ENCODE assay signal across 16 cellular contexts in the genomic region with DNA sequence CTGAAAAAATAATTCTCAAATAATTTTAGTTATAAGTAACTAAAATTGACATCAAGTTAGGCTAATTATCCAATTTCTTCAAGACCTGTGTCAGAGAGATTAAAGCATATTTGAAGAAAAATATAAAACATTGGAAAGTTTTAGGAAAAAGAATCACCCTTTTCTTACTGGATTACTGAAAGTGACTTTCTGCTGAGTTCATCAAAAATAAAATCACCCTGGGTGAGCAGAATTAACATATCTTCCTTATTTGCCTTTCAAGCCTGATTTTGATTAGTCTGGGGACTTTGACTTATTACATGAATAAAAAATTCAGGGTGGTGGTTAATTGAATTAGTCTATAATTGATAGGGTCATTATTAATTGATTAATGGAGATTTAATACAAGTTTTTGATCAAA.
DNase-seq lines count a peak whose midpoint lies in the region; ATAC-seq, FAIRE-seq and TF ChIP-seq lines count a peak whose summit lies in the region.
"Had no signal": no experiment of that assay in that cellular context is flagged by ENCODE, and none has a peak within 500 bp of the region (broad histone marks: within the 10 kb centered on the region; RNA-seq: fewer than 3 reads in every experiment).

No MANE protein-coding gene starts in this region.

- H4K20me1 ChIP-seq in SK-N-SH (ENCODE audit: insufficient read depth) (no peaks in the 10 kb centered on the region), K562 (replicated peaks; ENCODE audit: control insufficient read depth, insufficient read depth, low read length) (no peaks in the 10 kb centered on the region)
- H4K20me1 ChIP-seq: BLaER1 treated with 17β-estradiol and CSF1 and Interleukin-3, amounts not matched to agents 10 nM and 100 nM had no signal

- no peak overlapping the region for H3K4me2 ChIP-seq in SK-N-SH
- no peak overlapping the region for H3K4me2 ChIP-seq in K562 (ENCODE audit: insufficient read depth, low read length)
- H3K4me2 ChIP-seq: BLaER1 treated with 17β-estradiol and CSF1 and Interleukin-3, amounts not matched to agents 10 nM and 100 nM had no signal

- no peak for TF ChIP-seq RAD21 in SK-N-SH (IDR thresholded peaks at IDR 0.05; ENCODE audit: low read length)
- TF ChIP-seq RAD21 in K562 (CRISPR knock-in tag; conservative IDR thresholded peaks at IDR 0.05 in 1 of 2, IDR thresholded peaks at IDR 0.05 in 1 of 2) = no peak

- peaks cover 25% of the 10 kb centered on the region for H3K4me1 Mint-ChIP-seq in nephron progenitor cell
- H3K4me1 Mint-ChIP-seq: CD4-positive, CD25-positive, alpha-beta regulatory T cell had no signal

- H3K9me2 ChIP-seq in SK-N-SH = no peaks in the 10 kb centered on the region

- peak overlapping the region; percentile 32 for H3K27ac Mint-ChIP-seq in nephron progenitor cell
- H3K27ac Mint-ChIP-seq: CD4-positive, CD25-positive, alpha-beta regulatory T cell had no signal

- no peak overlapping the region for H3K4me3 Mint-ChIP-seq in nephron progenitor cell
- H3K4me3 Mint-ChIP-seq: CD4-positive, CD25-positive, alpha-beta regulatory T cell had no signal

- H3K27me3 ChIP-seq in SK-N-SH (ENCODE audit: insufficient read depth) (no peaks in the 10 kb centered on the region), K562 (ENCODE audit: control insufficient read depth in 2 of 2, insufficient read depth in 2 of 2, low read length in 2 of 2) (no peaks in the 10 kb centered on the region)
- H3K27me3 ChIP-seq: BLaER1 treated with 17β-estradiol and CSF1 and Interleukin-3, amounts not matched to agents 10 nM and 100 nM had no signal

- no peaks in the 10 kb centered on the region for H3K9me3 Mint-ChIP-seq in nephron progenitor cell

- H3K4me3 ChIP-seq in SK-N-SH (ENCODE audit: low read depth in 2 of 2, low read length in 1 of 2) (no peak overlapping the region), K562 (no peak overlapping the region)
- H3K4me3 ChIP-seq: BLaER1 treated with 17β-estradiol and CSF1 and Interleukin-3, amounts not matched to agents 10 nM and 100 nM had no signal

- TF ChIP-seq EP300 in SK-N-SH (IDR thresholded peaks at IDR 0.05; ENCODE audit: borderline replicate concordance in 1 of 2, low read depth in 1 of 2, low read length in 1 of 2) = no peak
- TF ChIP-seq EP300 in K562 (IDR thresholded peaks at IDR 0.05; ENCODE audit: low read length) = no peak

- H3K27ac ChIP-seq in SK-N-SH (ENCODE audit: low read depth in 2 of 2, low read length in 1 of 2) (peak overlapping the region; percentile 39 to 44; a peak in 2 of 4 replicates), K562 (ENCODE audit: extremely low read depth, low read depth, low read length) (no peak overlapping the region)
- H3K27ac ChIP-seq: 22Rv1; BLaER1 treated with 17β-estradiol and CSF1 and Interleukin-3, amounts not matched to agents 10 nM and 100 nM had no signal

- H3K9me1 ChIP-seq in K562 (ENCODE audit: control insufficient read depth, insufficient read depth, low read length) = no peaks in the 10 kb centered on the region

- H3K9me3 ChIP-seq in SK-N-SH = no peaks in the 10 kb centered on the region
- H3K9me3 ChIP-seq in K562 (replicated peaks; ENCODE audit: control insufficient read depth, insufficient read depth, low read depth, low read length) = no peaks in the 10 kb centered on the region
- H3K9me3 ChIP-seq: BLaER1 treated with 17β-estradiol and CSF1 and Interleukin-3, amounts not matched to agents 10 nM and 100 nM had no signal

- H3F3A ChIP-seq in SK-N-SH (replicated peaks; ENCODE audit: insufficient read depth) = peaks cover 13% of the 10 kb centered on the region

- TF ChIP-seq POLR2A in K562 (conservative IDR thresholded peaks at IDR 0.05) = no peak

- TF ChIP-seq CTCF in SK-N-SH (IDR thresholded peaks at IDR 0.05) (no peak), K562 (IDR thresholded peaks at IDR 0.05 in 2 of 3, conservative IDR thresholded peaks at IDR 0.05 in 1 of 3; ENCODE audit: insufficient read depth in 2 of 3, low read depth in 1 of 3, low read length in 3 of 3) (no peak), nephron progenitor cell (IDR thresholded peaks at IDR 0.05) (no peak)

- H3K4me1 ChIP-seq in SK-N-SH (ENCODE audit: control insufficient read depth in 1 of 2, insufficient read depth in 2 of 2, low read depth in 1 of 2, low read length in 1 of 2) (peaks cover 6 to 9% of the 10 kb centered on the region in 2 experiments; a peak in 3 of 4 replicates), K562 (replicated peaks in 1 of 2; ENCODE audit: control insufficient read depth in 2 of 2, insufficient read depth in 2 of 2, low read length in 2 of 2) (no peaks in the 10 kb centered on the region)
- H3K4me1 ChIP-seq: BLaER1 treated with 17β-estradiol and CSF1 and Interleukin-3, amounts not matched to agents 10 nM and 100 nM had no signal

- no peak overlapping the region for H3K9ac ChIP-seq in SK-N-SH
- H3K9ac ChIP-seq in K562 (ENCODE audit: insufficient read depth in 1 of 2, low read depth in 2 of 2, low read length in 2 of 2) = no peak overlapping the region
- H3K9ac ChIP-seq: BLaER1 treated with 17β-estradiol and CSF1 and Interleukin-3, amounts not matched to agents 10 nM and 100 nM had no signal

- H3K36me3 Mint-ChIP-seq in nephron progenitor cell (ENCODE audit: low read depth) = no peaks in the 10 kb centered on the region
- H3K36me3 Mint-ChIP-seq: CD4-positive, CD25-positive, alpha-beta regulatory T cell had no signal

- intact Hi-C loops in K562 (cut with micrococcal nuclease) = no loop called here

- POLR2A ChIA-PET in SK-N-SH (lab: Yijun Ruan, JAX) = no interaction called here
- POLR2A ChIA-PET in K562 (lab: Yijun Ruan, JAX) = no interaction called here

- no peak for FAIRE-seq in K562 (lab: Jason Lieb, UNC)
- FAIRE-seq: GM19239, HTR-8/SVneo had no signal

- H3K27me3 Mint-ChIP-seq in nephron progenitor cell (ENCODE audit: low read depth, poor library complexity) = no peaks in the 10 kb centered on the region
- H3K27me3 Mint-ChIP-seq: CD4-positive, CD25-positive, alpha-beta regulatory T cell had no signal

- no peaks in the 10 kb centered on the region for H3K36me3 ChIP-seq in SK-N-SH (replicated peaks in 1 of 2; ENCODE audit: control insufficient read depth in 1 of 2, insufficient read depth in 2 of 2, low read length in 1 of 2)
- H3K36me3 ChIP-seq in K562 (ENCODE audit: control insufficient read depth, insufficient read depth, low read length) = no peaks in the 10 kb centered on the region
- H3K36me3 ChIP-seq: BLaER1 treated with 17β-estradiol and CSF1 and Interleukin-3, amounts not matched to agents 10 nM and 100 nM had no signal

- H3K79me2 ChIP-seq in SK-N-SH (ENCODE audit: insufficient read depth) (no peaks in the 10 kb centered on the region), K562 (ENCODE audit: control insufficient read depth, insufficient read depth, low read length) (no peaks in the 10 kb centered on the region)

- no peak for ATAC-seq in SK-N-SH treated with all-trans-retinoic acid at 6 μM for 48 hours
- ATAC-seq in K562 = no peak
- ATAC-seq: HCT116 had no signal

- BruUV-seq in K562 (replicated peaks; lab: Mats Ljungman, UMichigan) = no TSS peak

- CTCF ChIA-PET in SK-N-SH (lab: Yijun Ruan, JAX) (no interaction called here), K562 (lab: Yijun Ruan, JAX; ENCODE audit: low intra/inter-chr PET ratio) (no interaction called here)

- H2AFZ ChIP-seq in SK-N-SH (ENCODE audit: low read depth) (no peak overlapping the region), K562 (ENCODE audit: low read depth, low read length) (no peak overlapping the region)

- no peak for DNase-seq in SK-N-SH
- DNase-seq in NCI-H69 (lab: John Stamatoyannopoulos, UW) = peak; percentile 16
- DNase-seq in K562 (ENCODE audit: extremely low read depth in 1 of 4, low spot score in 3 of 4) = no peak
- no peak for DNase-seq in nephron progenitor cell
- no peak for DNase-seq in NCI-H2196 treated with DMSO at 0.1 percent for 48 hours (lab: John Stamatoyannopoulos, UW; ENCODE audit: unreplicated experiment)
- no peak for DNase-seq in activated CD8-positive, alpha-beta memory T cell treated with anti-CD3 and anti-CD28 coated beads, Interleukin-2, amount 50 U/mL, for 4 hours
- DNase-seq in NCI-H2081 treated with DMSO at 0.1 percent for 48 hours (lab: John Stamatoyannopoulos, UW) = no peak
- DNase-seq: CD4-positive, CD25-positive, alpha-beta regulatory T cell; DMS53; GF-D8 had no signal

- in situ Hi-C loops in K562 (cut with MboI) = no loop called here

TF ChIP-seq in SK-N-SH, 30 proteins besides CTCF, POLR2A, EP300 and RAD21 (continues in another document):
- TF ChIP-seq NFIC (IDR thresholded peaks at IDR 0.05; ENCODE audit: borderline replicate concordance) (no peak), YY1 (IDR thresholded peaks at IDR 0.05; ENCODE audit: low read depth) (no peak), MEF2A (IDR thresholded peaks at IDR 0.05; ENCODE audit: borderline replicate concordance, low read depth) (no peak), GATA2 (CRISPR knock-in tag; IDR thresholded peaks at IDR 0.05) (no peak), RXRA (IDR thresholded peaks at IDR 0.05; ENCODE audit: borderline replicate concordance, low read depth) (no peak), NRF1 (IDR thresholded peaks at IDR 0.05; ENCODE audit: low read depth, low read length) (no peak), ELF1 (IDR thresholded peaks at IDR 0.05) (no peak), TEAD4 (IDR thresholded peaks at IDR 0.05; ENCODE audit: borderline replicate concordance, insufficient read depth) (no peak), TCF12 (IDR thresholded peaks at IDR 0.05) (no peak)

TF ChIP-seq in SK-N-SH treated with all-trans-retinoic acid at 6 μM for 48 hours, 23 proteins besides CTCF, POLR2A, EP300 and RAD21 (continues in another document):
- TF ChIP-seq ZNF8 (CRISPR knock-in tag; IDR thresholded peaks at IDR 0.05) = no peak
- no peak for TF ChIP-seq RARB (CRISPR knock-in tag; IDR thresholded peaks at IDR 0.05)
